Comparison of ENCODE assay signal across 12 cellular contexts in genomic region chr9:129998491-129999122, GRCh38. TPM values are rescaled to one million over a fixed set of nuclear protein-coding genes. Genes with fewer than 3 reads are reported as not detected.
DNase-seq lines count a peak whose midpoint lies in the region; ATAC-seq and TF ChIP-seq lines count a peak whose summit lies in the region.
"Had no signal": no experiment of that assay in that cellular context is flagged by ENCODE, and none has a peak within 500 bp of the region (broad histone marks: within the 10 kb centered on the region; RNA-seq: fewer than 3 reads in every experiment).

No MANE protein-coding gene starts in this region.

- H3K4me2 ChIP-seq in OCI-LY7 (ENCODE audit: low read length): peak overlapping the region; percentile 52

- no peaks in the 10 kb centered on the region for H3K9me3 ChIP-seq in OCI-LY7 (ENCODE audit: low read length)
- H3K9me3 ChIP-seq in adipocyte (ENCODE audit: control insufficient read depth, low read length): no peaks in the 10 kb centered on the region

- peaks cover 19% of the 10 kb centered on the region for H3K36me3 Mint-ChIP-seq in nephron (ENCODE audit: low read depth)

- no peaks in the 10 kb centered on the region for H3K9me2 ChIP-seq in OCI-LY7 (ENCODE audit: insufficient read depth, low read length)

- peak overlapping the region; percentile 22 for H3K4me3 ChIP-seq in OCI-LY7 (ENCODE audit: low read depth, low read length, poor library complexity, severe bottlenecking)
- no peak overlapping the region for H3K4me3 ChIP-seq in adipocyte (ENCODE audit: low read length)

- no peak overlapping the region for H3K4me3 Mint-ChIP-seq in nephron

- H3K9ac ChIP-seq in adipocyte (ENCODE audit: low read length): no peak overlapping the region

- no peaks in the 10 kb centered on the region for H3K9me3 Mint-ChIP-seq in nephron

- H3K4me1 Mint-ChIP-seq in nephron: peaks cover 26% of the 10 kb centered on the region

- no peaks in the 10 kb centered on the region for H3K27me3 ChIP-seq in adipocyte (replicated peaks; ENCODE audit: control insufficient read depth, insufficient read depth, low read length)

- DNase-seq in COLO829 (ENCODE audit: low spot score) (peak; percentile 56), OCI-LY7 (ENCODE audit: low spot score) (peak; percentile 59), adipocyte (ENCODE audit: low read depth) (peak; percentile 36), CD1c-positive myeloid dendritic cell (ENCODE audit: extremely low spot score) (no peak), NCI-H1092 (lab: John Stamatoyannopoulos, UW) (no peak)
- DNase-seq: Calu3; left colon; MV-4-11; stimulated activated CD4-positive, alpha-beta T cell treated with anti-CD3 and anti-CD28 coated beads, Interleukin-4, amount 100 ng/mL, for 4 hours had no signal

- peaks cover 76% of the 10 kb centered on the region for H3K4me1 ChIP-seq in OCI-LY7 (ENCODE audit: insufficient read depth, low read length, poor library complexity, severe bottlenecking)
- peaks cover 23% of the 10 kb centered on the region for H3K4me1 ChIP-seq in adipocyte (ENCODE audit: control insufficient read depth, insufficient read depth, low read length)

- ATAC-seq in GM21360 (IDR thresholded peaks at IDR 0.05; ENCODE audit: unreplicated experiment): no peak
- no peak for ATAC-seq in GM19395 (IDR thresholded peaks at IDR 0.05; ENCODE audit: unreplicated experiment)
- ATAC-seq: left colon had no signal

- no peak overlapping the region for H2AFZ ChIP-seq in OCI-LY7 (ENCODE audit: low read length)

- POLR2A ChIA-PET in OCI-LY7 (lab: Charles Lee): interaction anchor here (0.7 to 6.8 kb wide), 8 partner anchors 9 to 42 kb away, joined by 3 to 42 read pairs (median 6); no protein-coding TSS in a partner anchor

- H3K36me3 ChIP-seq in OCI-LY7 (ENCODE audit: insufficient read depth, low read length) (peaks cover 54% of the 10 kb centered on the region), adipocyte (ENCODE audit: control insufficient read depth, insufficient read depth, low read length, severe bottlenecking) (no peaks in the 10 kb centered on the region)

- intact Hi-C loops in OCI-LY7 (cut with micrococcal nuclease; ENCODE audit: unreplicated experiment): no loop called here

- BruUV-seq in OCI-LY7 (replicated peaks; lab: Mats Ljungman, UMichigan): no TSS peak

- H4K20me1 ChIP-seq in OCI-LY7 (ENCODE audit: insufficient read depth, low read length): no peaks in the 10 kb centered on the region

- TF ChIP-seq CTCF in OCI-LY7 (conservative IDR thresholded peaks at IDR 0.05; ENCODE audit: low read length): no peak
- no peak for TF ChIP-seq CTCF in nephron (IDR thresholded peaks at IDR 0.05; ENCODE audit: unreplicated experiment in 3 of 3)

- peak overlapping the region; percentile 56 to 68 (median 65) for H3K27ac Mint-ChIP-seq in nephron

- peak overlapping the region; percentile 96 for H3K27ac ChIP-seq in OCI-LY7 (ENCODE audit: low read depth, low read length, poor library complexity, severe bottlenecking)

- peaks cover 98% of the 10 kb centered on the region for H3K79me2 ChIP-seq in OCI-LY7 (ENCODE audit: insufficient read depth, low read depth, low read length)

- CTCF ChIA-PET in OCI-LY7 (lab: Charles Lee; ENCODE audit: unreplicated experiment): no interaction called here

- no peaks in the 10 kb centered on the region for H3K27me3 Mint-ChIP-seq in nephron (ENCODE audit: low read depth)

RNA-seq across cellular contexts. Expression of gene FNBP1, which starts 44.4 kb away (rescaled TPM):
- total RNA-seq in OCI-LY7 (2014; rRNA removed; shearing (Covaris generic)): 93.3 and 117 TPM in 2 replicates
- total RNA-seq in OCI-LY7 (2022): 164 and 168 TPM in 2 replicates

RNA-seq across cellular contexts. Expression of gene GPR107, which starts 55.1 kb away (rescaled TPM):
- total RNA-seq in OCI-LY7 (2014; rRNA removed; shearing (Covaris generic)): 8.7 and 10.4 TPM in 2 replicates
- 24.3 and 28.8 TPM in 2 replicates for total RNA-seq in OCI-LY7 (2022)

Comparison
In these comparisons a context has a peak if more than half of its experiments do, and no peak if none do; other contexts are left out.
1. DNase-seq: peak in COLO829 (single experiment), OCI-LY7 (single experiment) and adipocyte (single experiment); none in CD1c-positive myeloid dendritic cell (single experiment) and NCI-H1092 (single experiment).